In the genomic region with DNA sequence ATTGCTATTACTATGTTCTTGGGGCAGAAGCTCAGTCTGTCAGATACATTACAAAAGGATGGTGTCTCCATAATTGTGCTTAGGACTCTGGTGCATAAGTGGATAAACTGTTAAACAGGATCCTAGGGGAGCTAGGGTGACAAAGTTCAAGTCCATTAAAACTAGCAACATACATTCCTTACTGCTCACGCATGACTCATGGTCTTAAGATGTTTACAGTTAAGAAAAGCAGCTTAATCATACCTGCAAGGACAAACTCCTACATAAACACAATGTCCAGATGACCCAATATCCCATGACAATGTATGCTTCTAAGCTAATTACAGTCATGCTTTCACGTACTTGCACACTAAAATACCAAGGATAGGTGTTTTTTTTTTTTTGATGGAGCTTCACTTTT, we compare ENCODE assay signal across 17 cellular contexts. TPM values are rescaled to one million over a fixed set of nuclear protein-coding genes. Genes with fewer than 3 reads are reported as not detected.
DNase-seq lines count a peak whose midpoint lies in the region; ATAC-seq, FAIRE-seq and TF ChIP-seq lines count a peak whose summit lies in the region.
"Had no signal": no experiment of that assay in that cellular context is flagged by ENCODE, and none has a peak within 500 bp of the region (broad histone marks: within the 10 kb centered on the region; RNA-seq: fewer than 3 reads in every experiment).

No MANE protein-coding gene starts in this region.

- peaks cover 11% of the 10 kb centered on the region for H3K79me2 ChIP-seq in K562 (ENCODE audit: control insufficient read depth, insufficient read depth, low read length)
- H3K79me2 ChIP-seq in hepatocyte: peaks cover 12% of the 10 kb centered on the region

- peak; percentile 3 for DNase-seq in BJ (ENCODE audit: low read depth)
- DNase-seq in HT1080 (ENCODE audit: low read depth): peak; percentile 43
- DNase-seq in K562 (ENCODE audit: extremely low read depth in 1 of 4, low spot score in 3 of 4): peak in 2 of 4 experiments; percentile 14 to 34
- peak; percentile 39 for DNase-seq in hepatocyte (ENCODE audit: low spot score)
- DNase-seq in heart right ventricle: no peak
- no peak for DNase-seq in SKM-1 treated with dmso at 0.1 percent for 144 hours (lab: John Stamatoyannopoulos, UW; ENCODE audit: unreplicated experiment)
- DNase-seq in BE2C: no peak
- DNase-seq: activated CD4-positive, alpha-beta memory T cell treated with anti-CD3 and anti-CD28 coated beads for 36 hours; adrenal gland; erythroblast; natural killer cell; NCI-H1048 had no signal

- TF ChIP-seq CTCF in BJ (IDR thresholded peaks at IDR 0.05; ENCODE audit: insufficient read depth, low read depth, low read length) (no peak), K562 (IDR thresholded peaks at IDR 0.05 in 2 of 3, conservative IDR thresholded peaks at IDR 0.05 in 1 of 3; ENCODE audit: insufficient read depth in 2 of 3, low read depth in 1 of 3, low read length in 3 of 3) (no peak), hepatocyte (IDR thresholded peaks at IDR 0.05; ENCODE audit: poor library complexity) (no peak), heart right ventricle (IDR thresholded peaks at IDR 0.05) (no peak), BE2C (IDR thresholded peaks at IDR 0.05; ENCODE audit: low read depth, low read length) (no peak)

- no peaks in the 10 kb centered on the region for H3K9me2 ChIP-seq in hepatocyte (replicated peaks; ENCODE audit: insufficient read depth)

- H4K20me1 ChIP-seq in K562 (replicated peaks; ENCODE audit: control insufficient read depth, insufficient read depth, low read length) (no peaks in the 10 kb centered on the region), hepatocyte (ENCODE audit: insufficient read depth, poor library complexity, severe bottlenecking) (no peaks in the 10 kb centered on the region)

- ATAC-seq in K562: no peak
- ATAC-seq in heart right ventricle: no peak
- no peak for ATAC-seq in GM18909 (IDR thresholded peaks at IDR 0.05; ENCODE audit: poor library complexity, unreplicated experiment)
- ATAC-seq: HepG2, natural killer cell had no signal

- no TSS peak for BruUV-seq in K562 (replicated peaks; lab: Mats Ljungman, UMichigan)

- H3K4me1 ChIP-seq in K562 (replicated peaks in 1 of 2; ENCODE audit: control insufficient read depth in 2 of 2, insufficient read depth in 2 of 2, low read length in 2 of 2) (peaks cover 2 to 11% of the 10 kb centered on the region in 2 experiments; a peak in 3 of 5 replicates), hepatocyte (ENCODE audit: insufficient read depth) (peaks cover 5% of the 10 kb centered on the region), heart right ventricle (peaks cover 4 to 17% (median 12%) of the 10 kb centered on the region in 9 donors), BE2C (no peaks in the 10 kb centered on the region)

- FAIRE-seq in K562 (lab: Jason Lieb, UNC): peak; percentile 40
- FAIRE-seq: HepG2 had no signal

- no peak overlapping the region for H3K9ac ChIP-seq in K562 (ENCODE audit: insufficient read depth in 1 of 2, low read depth in 2 of 2, low read length in 2 of 2)

- TF ChIP-seq EP300 in K562 (IDR thresholded peaks at IDR 0.05; ENCODE audit: low read length): 0 out of 2 replicates have a peak, but pooled peaks have one; percentile 30

- in situ Hi-C loops in K562 (cut with MboI): no loop called here

- TF ChIP-seq RAD21 in K562 (CRISPR knock-in tag; conservative IDR thresholded peaks at IDR 0.05 in 1 of 2, IDR thresholded peaks at IDR 0.05 in 1 of 2): no peak

- no peaks in the 10 kb centered on the region for H3K36me3 ChIP-seq in BJ (ENCODE audit: control insufficient read depth, insufficient read depth, low read length)
- H3K36me3 ChIP-seq in K562 (ENCODE audit: control insufficient read depth, insufficient read depth, low read length): 0 out of 3 replicates have a peak, but pooled peaks cover 3% of the 10 kb centered on the region
- H3K36me3 ChIP-seq in hepatocyte (replicated peaks; ENCODE audit: insufficient read depth, low read depth): no peaks in the 10 kb centered on the region
- peaks cover 0 to 35% (median 17%) of the 10 kb centered on the region in 9 donors for H3K36me3 ChIP-seq in heart right ventricle
- H3K36me3 ChIP-seq in BE2C: no peaks in the 10 kb centered on the region
- H3K36me3 ChIP-seq: adrenal gland had no signal

- H3K4me2 ChIP-seq in K562 (ENCODE audit: insufficient read depth, low read length): no peak overlapping the region
- H3K4me2 ChIP-seq in hepatocyte: no peak overlapping the region

- 39% methylated on average over 2 of the region's 2 CpGs for WGBS in K562 (ENCODE audit: insufficient coverage, low coverage, missing lambda C conversion rate)
- 72% methylated on average over 2 of the region's 2 CpGs for WGBS in hepatocyte (ENCODE audit: low lambda C conversion rate, missing lambda C conversion rate)
- WGBS in heart right ventricle, 2 donors: 90 to 91% methylated on average over 2 of the region's 2 CpGs

- POLR2A ChIA-PET in BJ (lab: Charles Lee): no interaction called here
- POLR2A ChIA-PET in K562 (lab: Yijun Ruan, JAX): interaction anchor here (0.6 kb wide), 1 partner anchor 79 kb away, joined by 3 read pairs; no protein-coding TSS in a partner anchor

- intact Hi-C loops in K562 (cut with micrococcal nuclease): no loop called here
- intact Hi-C loops in heart right ventricle (cut with DNase I): loop anchor here in 2 of 10 donors (5.0 to 10.0 kb wide), 2 partner anchors 39 to 172 kb away; a partner anchor contains a TSS

- CTCF ChIA-PET in BJ (lab: Yijun Ruan, JAX) (interaction anchor here (0.6 kb wide), 1 partner anchor 40 kb away, joined by 3 read pairs; no protein-coding TSS in a partner anchor), K562 (lab: Yijun Ruan, JAX; ENCODE audit: low intra/inter-chr PET ratio) (no interaction called here)

- H3K27ac ChIP-seq in K562 (ENCODE audit: extremely low read depth, low read depth, low read length) (peak overlapping the region; percentile 19; the same call in 1 of the 3 replicates), hepatocyte (peak overlapping the region; percentile 75), heart right ventricle (no peak overlapping the region)
- H3K27ac ChIP-seq: adrenal gland, right atrium auricular region, SK-N-MC had no signal

- H3K9me3 ChIP-seq in K562 (replicated peaks; ENCODE audit: control insufficient read depth, insufficient read depth, low read depth, low read length): peaks cover 14% of the 10 kb centered on the region
- H3K9me3 ChIP-seq in hepatocyte (ENCODE audit: low read depth): no peaks in the 10 kb centered on the region
- H3K9me3 ChIP-seq in heart right ventricle: peaks cover 0 to 73% (median 0%) of the 10 kb centered on the region in 11 donors
- H3K9me3 ChIP-seq in BE2C: no peaks in the 10 kb centered on the region

- H3K9me1 ChIP-seq in K562 (ENCODE audit: control insufficient read depth, insufficient read depth, low read length): no peaks in the 10 kb centered on the region

- no peak for TF ChIP-seq POLR2A in K562 (conservative IDR thresholded peaks at IDR 0.05)

- H3K27me3 ChIP-seq in BJ (ENCODE audit: control insufficient read depth, insufficient read depth, low read length) (no peaks in the 10 kb centered on the region), K562 (ENCODE audit: control insufficient read depth in 2 of 2, insufficient read depth in 2 of 2, low read length in 2 of 2) (no peaks in the 10 kb centered on the region), hepatocyte (no peaks in the 10 kb centered on the region), heart right ventricle (no peaks in the 10 kb centered on the region), BE2C (no peaks in the 10 kb centered on the region)
- H3K27me3 ChIP-seq: adrenal gland, right atrium auricular region had no signal

- no peak overlapping the region for H2AFZ ChIP-seq in K562 (ENCODE audit: low read depth, low read length)
- no peak overlapping the region for H2AFZ ChIP-seq in hepatocyte

- H3K4me3 ChIP-seq in BJ (ENCODE audit: low read depth, low read length) (no peak overlapping the region), K562 (no peak overlapping the region), hepatocyte (no peak overlapping the region), heart right ventricle (no peak overlapping the region), BE2C (ENCODE audit: low read depth, low read length) (no peak overlapping the region)
- H3K4me3 ChIP-seq: adrenal gland, lung, right atrium auricular region, SK-N-MC had no signal

RNA-seq across cellular contexts. Expression of a gene that starts 3.5 kb away (rescaled TPM):
- polyA plus RNA-seq in BJ (2011; rRNA removed) (3.8 and 6.0 TPM in 2 replicates), K562 (2011; rRNA removed) (15.9 and 16.9 TPM in 2 replicates), K562 (2014; fragmentation: Illumina TruSeq; extraction: Trizol) (8.7 and 9.2 TPM in 2 replicates), K562 (2014; fragmentation: Nextera tagmentation; extraction: Ambion mirVana) (10 to 100 TPM in 1 of 2 experiments, 1 to 10 TPM in 1; 5.3 to 11.1 TPM), K562 (2014; rRNA removed) (9.3 and 9.9 TPM in 2 replicates), hepatocyte (5.3 and 9.3 TPM in 2 replicates), heart right ventricle (10 to 100 TPM in 1 of 2 donors, 1 to 10 TPM in 1; 3.0 to 20.5 TPM)
- 6.9 and 8.0 TPM in 2 replicates for polyA minus RNA-seq in BJ (2011; rRNA and poly(A)+ RNA removed)
- 2.2 and 2.7 TPM in 2 replicates for total RNA-seq in HT1080 (2014; rRNA removed; shearing (Covaris generic))
- 1.6 and 1.8 TPM in 2 replicates for polyA plus RNA-seq in HT1080 (2015; cell fraction: cytosol; rRNA removed)
- polyA plus RNA-seq in HT1080 (2015; cell fraction: nucleus; rRNA removed): 4.3 and 4.4 TPM in 2 replicates
- total RNA-seq in K562 (2011; cell fraction: chromatin; rRNA removed; ENCODE audit: low replicate concordance): 30.6 and 77.6 TPM in 2 replicates
- 22.2 and 27.2 TPM in 2 replicates for total RNA-seq in K562 (2011; cell fraction: nucleolus; rRNA removed)
- total RNA-seq in K562 (2011; cell fraction: nucleoplasm; rRNA removed): 35.2 and 36.9 TPM in 2 replicates
- total RNA-seq in K562 (2014; rRNA removed) (8.0 and 9.1 TPM in 2 replicates), K562 (2014; rRNA removed; fragmentation: Illumina TruSeq; extraction: Trizol) (15.4 and 17.7 TPM in 2 replicates), K562 (2015; rRNA removed; fragmentation: Illumina TruSeq; extraction: Trizol) (10.1 and 11.3 TPM in 2 replicates), K562 (2021) (12.9 and 15.2 TPM in 2 replicates), hepatocyte (15.2 TPM in 2 replicates), heart right ventricle (10 to 100 TPM; 11.3 to 27.9 (median 20.3) TPM)
- polyA plus RNA-seq in K562 (2011; cell fraction: cytosol; rRNA removed): 5.1 and 10.3 TPM in 2 replicates
- polyA plus RNA-seq in K562 (2011; cell fraction: nucleus; rRNA removed): 16.5 and 19.2 TPM in 2 replicates
- 5.4 and 9.6 TPM in 2 replicates for polyA plus RNA-seq in K562 (2012)
- 39.2 and 45.7 TPM in 2 replicates for polyA minus RNA-seq in K562 (2011; rRNA and poly(A)+ RNA removed)
- 10.8 and 11.6 TPM in 2 replicates for polyA minus RNA-seq in K562 (2011; cell fraction: cytosol; rRNA and poly(A)+ RNA removed)
- 15.9 and 22.9 TPM in 2 replicates for polyA minus RNA-seq in K562 (2011; cell fraction: nucleus; rRNA and poly(A)+ RNA removed)
- polyA plus RNA-seq in BE2C (2012; ENCODE audit: insufficient read depth, insufficient read length, low read depth): 2.3 TPM

RNA-seq across cellular contexts. Expression of a gene that starts 39.1 kb away (rescaled TPM):
- polyA plus RNA-seq in BJ (2011; rRNA removed) (2.8 and 4.5 TPM in 2 replicates), K562 (2011; rRNA removed) (14.2 and 14.8 TPM in 2 replicates), K562 (2014; fragmentation: Illumina TruSeq; extraction: Trizol) (8.3 and 10.3 TPM in 2 replicates), K562 (2014; fragmentation: Nextera tagmentation; extraction: Ambion mirVana) (1 to 10 TPM; 3.1 to 3.4 TPM), K562 (2014; rRNA removed) (7.3 and 7.8 TPM in 2 replicates), hepatocyte (2.2 and 2.7 TPM in 2 replicates), heart right ventricle (1 to 10 TPM; 1.8 to 8.6 TPM)
- polyA minus RNA-seq in BJ (2011; rRNA and poly(A)+ RNA removed): 7.6 and 8.7 TPM in 2 replicates
- 0.16 TPM in 1 of 2 replicates, not detected in the other for total RNA-seq in HT1080 (2014; rRNA removed; shearing (Covaris generic))
- not detected in 2 replicates for polyA plus RNA-seq in HT1080 (2015; cell fraction: cytosol; rRNA removed)
- polyA plus RNA-seq in HT1080 (2015; cell fraction: nucleus; rRNA removed): not detected in 2 replicates
- total RNA-seq in K562 (2011; cell fraction: chromatin; rRNA removed; ENCODE audit: low replicate concordance): 28.3 and 99.4 TPM in 2 replicates
- 18.7 and 32.1 TPM in 2 replicates for total RNA-seq in K562 (2011; cell fraction: nucleolus; rRNA removed)
- 31.3 and 35.0 TPM in 2 replicates for total RNA-seq in K562 (2011; cell fraction: nucleoplasm; rRNA removed)
- total RNA-seq in K562 (2014; rRNA removed) (8.1 and 10.9 TPM in 2 replicates), K562 (2014; rRNA removed; fragmentation: Illumina TruSeq; extraction: Trizol) (19.2 and 22.7 TPM in 2 replicates), K562 (2015; rRNA removed; fragmentation: Illumina TruSeq; extraction: Trizol) (12.9 and 13.0 TPM in 2 replicates), K562 (2021) (20.1 and 20.8 TPM in 2 replicates), hepatocyte (15.7 and 25.7 TPM in 2 replicates), heart right ventricle (10 to 100 TPM; 18.0 to 44.0 (median 32.9) TPM)
- polyA plus RNA-seq in K562 (2011; cell fraction: cytosol; rRNA removed): 2.2 and 6.7 TPM in 2 replicates
- polyA plus RNA-seq in K562 (2011; cell fraction: nucleus; rRNA removed): 10.0 and 11.2 TPM in 2 replicates
- polyA plus RNA-seq in K562 (2012): 3.2 and 4.1 TPM in 2 replicates
- 69.5 and 80.8 TPM in 2 replicates for polyA minus RNA-seq in K562 (2011; rRNA and poly(A)+ RNA removed)
- 11.9 and 13.0 TPM in 2 replicates for polyA minus RNA-seq in K562 (2011; cell fraction: cytosol; rRNA and poly(A)+ RNA removed)
- 9.7 and 24.9 TPM in 2 replicates for polyA minus RNA-seq in K562 (2011; cell fraction: nucleus; rRNA and poly(A)+ RNA removed)
- polyA plus RNA-seq in BE2C (2012; ENCODE audit: insufficient read depth, insufficient read length, low read depth): 2.4 TPM

Comparison
In these comparisons a context has a peak if more than half of its experiments do, and no peak if none do; other contexts are left out.
1. DNase-seq: peak in BJ (single experiment), HT1080 (single experiment) and hepatocyte (single experiment); none in heart right ventricle (0 of 2), SKM-1 treated with dmso at 0.1 percent for 144 hours (single experiment) and BE2C (single experiment).
2. H3K27ac ChIP-seq: peak in K562 (single experiment) and hepatocyte (single experiment); none in heart right ventricle (0 of 10).